28 cellular contexts compared by ENCODE assay signal in the genomic region with DNA sequence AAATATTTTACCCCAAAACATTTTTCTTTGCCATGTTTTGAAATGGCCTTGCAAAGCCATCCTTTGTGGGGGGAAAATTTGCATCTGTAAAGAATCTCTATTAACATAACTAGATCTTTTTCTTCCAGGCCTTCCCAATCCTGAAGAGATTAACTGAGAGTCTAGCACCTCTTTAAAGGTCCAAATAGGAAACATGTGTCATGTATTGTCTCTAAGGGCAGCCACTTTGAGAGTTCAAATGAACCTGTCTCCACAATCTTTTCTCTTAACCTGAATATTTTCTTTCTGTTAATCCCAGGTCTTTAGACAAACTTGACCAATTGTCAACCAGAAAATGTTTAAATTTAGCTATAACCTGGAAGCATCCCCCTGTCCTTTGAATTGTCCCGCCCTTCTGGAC.
"Had no signal": no experiment of that assay in that cellular context is flagged by ENCODE, and none has a peak within 500 bp of the region (broad histone marks: within the 10 kb centered on the region; RNA-seq: fewer than 3 reads in every experiment).

No MANE protein-coding gene starts in this region.

- H3K36me3 Mint-ChIP-seq: natural killer cell; neural progenitor cell; stimulated activated effector memory CD8-positive, alpha-beta T cell treated with anti-CD3 and anti-CD28 coated beads, Interleukin-12 subunit alpha, Interleukin-12 subunit beta, amount 100 ng/mL, for 72 hours had no signal

- H3K9ac ChIP-seq: neural progenitor cell, parathyroid adenoma had no signal

- H3K9me3 Mint-ChIP-seq: natural killer cell; stimulated activated effector memory CD8-positive, alpha-beta T cell treated with anti-CD3 and anti-CD28 coated beads, Interleukin-12 subunit alpha, Interleukin-12 subunit beta, amount 100 ng/mL, for 72 hours; stimulated activated naive CD8-positive, alpha-beta T cell treated with anti-CD3 and anti-CD28 coated beads, Interleukin-15, Interleukin-2, amounts not matched to agents 100 ng/mL and 50 ng/mL, for 24 hours had no signal

- H3K4me1 Mint-ChIP-seq: natural killer cell; stimulated activated naive B cell treated with anti-CD40 and anti-IgM and Interleukin-4, amounts not matched to agents 10 μg/mL and 1 μg/mL and 100 μg/mL, for 72 hours had no signal

- H3K9me3 ChIP-seq: ovary, psoas muscle, right lobe of liver, sigmoid colon, stomach, thoracic aorta, thyroid gland, tibial nerve, upper lobe of right lung, uterus had no signal

- H3K27me3 ChIP-seq: neural progenitor cell, ovary, right lobe of liver, sigmoid colon, stomach, thyroid gland, tibial nerve, upper lobe of right lung, uterus had no signal

- H3K36me3 ChIP-seq: neural progenitor cell, ovary, right lobe of liver, sigmoid colon, stomach, thoracic aorta, thyroid gland, tibial nerve, upper lobe of right lung, uterus had no signal

- H3K4me1 ChIP-seq: neural progenitor cell, parathyroid adenoma, psoas muscle, right lobe of liver, stomach, thyroid gland, tibial nerve, upper lobe of right lung, uterus had no signal

- H3K4me3 ChIP-seq: neural progenitor cell, ovary, psoas muscle, right lobe of liver, sigmoid colon, stomach, thoracic aorta, thyroid gland, tibial nerve, upper lobe of right lung, uterus had no signal

- ATAC-seq: natural killer cell; psoas muscle; right cardiac atrium; right lobe of liver; stimulated activated effector memory CD8-positive, alpha-beta T cell treated with anti-CD3 and anti-CD28 coated beads, Interleukin-12 subunit alpha, Interleukin-12 subunit beta, amount 100 ng/mL, for 72 hours; stimulated activated naive B cell treated with anti-CD40 and anti-IgM and Interleukin-4, amounts not matched to agents 10 μg/mL and 1 μg/mL and 100 μg/mL, for 72 hours; upper lobe of right lung had no signal

- H3K27ac Mint-ChIP-seq: natural killer cell; nephron; neural progenitor cell; progenitor cell of endocrine pancreas; stimulated activated effector memory CD8-positive, alpha-beta T cell treated with anti-CD3 and anti-CD28 coated beads, Interleukin-12 subunit alpha, Interleukin-12 subunit beta, amount 100 ng/mL, for 72 hours; stimulated activated naive B cell treated with anti-CD40 and anti-IgM and Interleukin-4, amounts not matched to agents 10 μg/mL and 1 μg/mL and 100 μg/mL, for 72 hours; stimulated activated naive CD8-positive, alpha-beta T cell treated with anti-CD3 and anti-CD28 coated beads, Interleukin-15, Interleukin-2, amounts not matched to agents 100 ng/mL and 50 ng/mL, for 24 hours had no signal

- H3K27me3 Mint-ChIP-seq: progenitor cell of endocrine pancreas had no signal

- DNase-seq: natural killer cell; occipital lobe; ovary; posterior cingulate gyrus; psoas muscle; right cardiac atrium; right lobe of liver; sigmoid colon; small intestine; stimulated activated CD4-positive, alpha-beta T cell treated with anti-CD3 and anti-CD28 coated beads, Interleukin-15, amount 100 ng/mL, for 24 hours; stimulated activated CD4-positive, alpha-beta T cell treated with anti-CD3 and anti-CD28 coated beads, Interleukin-2, amount 100 ng/mL, for 24 hours; stimulated activated CD4-positive, alpha-beta T cell treated with anti-CD3 and anti-CD28 coated beads, Interleukin-2, amount 100 ng/mL, for 48 hours; stimulated activated CD4-positive, alpha-beta T cell treated with anti-CD3 and anti-CD28 coated beads, Interleukin-4, amount 100 ng/mL, for 24 hours; stimulated activated naive B cell treated with anti-CD40 and anti-IgM and Interleukin-4, amounts not matched to agents 10 μg/mL and 1 μg/mL and 100 μg/mL, for 72 hours; stimulated activated naive CD4-positive, alpha-beta T cell treated with Interleukin-2 at 50 U/mL for 16 hours; stomach; thyroid gland; trophoblast cell; upper lobe of right lung; uterus had no signal

- H3K4me3 Mint-ChIP-seq: natural killer cell; nephron; neural progenitor cell; stimulated activated effector memory CD8-positive, alpha-beta T cell treated with anti-CD3 and anti-CD28 coated beads, Interleukin-12 subunit alpha, Interleukin-12 subunit beta, amount 100 ng/mL, for 72 hours; stimulated activated naive B cell treated with anti-CD40 and anti-IgM and Interleukin-4, amounts not matched to agents 10 μg/mL and 1 μg/mL and 100 μg/mL, for 72 hours; stimulated activated naive CD8-positive, alpha-beta T cell treated with anti-CD3 and anti-CD28 coated beads, Interleukin-15, Interleukin-2, amounts not matched to agents 100 ng/mL and 50 ng/mL, for 24 hours had no signal

- H3K27ac ChIP-seq: neural progenitor cell, ovary, parathyroid adenoma, psoas muscle, right lobe of liver, sigmoid colon, stomach, thoracic aorta, thyroid gland, tibial nerve, upper lobe of right lung, uterus had no signal
